8 cellular contexts compared by ENCODE assay signal in genomic region chr2:20012032-20012281, GRCh38. TPM values are rescaled to one million over a fixed set of nuclear protein-coding genes. Genes with fewer than 3 reads are reported as not detected.
DNase-seq lines count a peak whose midpoint lies in the region; ATAC-seq and TF ChIP-seq lines count a peak whose summit lies in the region.

No MANE protein-coding gene starts in this region.

- H3K27me3 ChIP-seq in AG04450 (ENCODE audit: control insufficient read depth, insufficient read depth, low read length), result no peaks in the 10 kb centered on the region
- no peaks in the 10 kb centered on the region for H3K27me3 ChIP-seq in prostate gland (replicated peaks; ENCODE audit: insufficient read depth)

- peaks cover 28 to 67% of the 10 kb centered on the region in 2 donors for H3K27me3 Mint-ChIP-seq in effector memory CD8-positive, alpha-beta T cell
- peaks cover 47 to 59% of the 10 kb centered on the region in 2 donors for H3K27me3 Mint-ChIP-seq in natural killer cell (ENCODE audit: low read depth in 2 of 2)

- H3K4me1 ChIP-seq in prostate gland (replicated peaks), result no peaks in the 10 kb centered on the region

- no peak for TF ChIP-seq POLR2A in prostate gland (IDR thresholded peaks at IDR 0.05)

- intact Hi-C loops in natural killer cell (cut with micrococcal nuclease) (no loop called here), prostate gland (cut with DNase I) (loop anchor here (5.0 kb wide), 1 partner anchor 40 kb away; the partner anchor contains the start of gene LAPTM4A)

- ATAC-seq in effector memory CD8-positive, alpha-beta T cell (replicated peaks), result no peak
- ATAC-seq in natural killer cell (peak in 1 of 3 donors; percentile 22), GM21619 (IDR thresholded peaks at IDR 0.05; ENCODE audit: unreplicated experiment) (no peak)

- H3K4me3 ChIP-seq in AG04450 (ENCODE audit: low read depth, low read length) (peak overlapping the region; percentile 58), LNCaP clone FGC (ENCODE audit: low read depth, low read length) (peak overlapping the region; percentile 32; the same call in 1 of the 2 replicates), prostate gland (peak overlapping the region in 1 of 2 donors; percentile 47)

- H3K27ac ChIP-seq in AG04450 (ENCODE audit: low read depth, low read length) (no peak overlapping the region), prostate gland (no peak overlapping the region)

- H3K9me3 ChIP-seq in AG04450 (ENCODE audit: control insufficient read depth, insufficient read depth, low read length) (no peaks in the 10 kb centered on the region), prostate gland (no peaks in the 10 kb centered on the region)

- H3K36me3 ChIP-seq in prostate gland, result no peaks in the 10 kb centered on the region

- H3K9me3 Mint-ChIP-seq in effector memory CD8-positive, alpha-beta T cell, result no peaks in the 10 kb centered on the region
- no peaks in the 10 kb centered on the region for H3K9me3 Mint-ChIP-seq in natural killer cell

- peak overlapping the region; percentile 69 to 75 for H3K4me3 Mint-ChIP-seq in effector memory CD8-positive, alpha-beta T cell
- peak overlapping the region; percentile 74 for H3K4me3 Mint-ChIP-seq in natural killer cell

- no peak overlapping the region for H3K27ac Mint-ChIP-seq in effector memory CD8-positive, alpha-beta T cell
- no peak overlapping the region for H3K27ac Mint-ChIP-seq in natural killer cell

- no peak for DNase-seq in AG04450 (ENCODE audit: low read depth, low spot score)
- no peak for DNase-seq in LNCaP clone FGC (ENCODE audit: low read depth)
- no peak for DNase-seq in effector memory CD8-positive, alpha-beta T cell
- DNase-seq in natural killer cell, result no peak
- DNase-seq in SKM-1 (lab: John Stamatoyannopoulos, UW; ENCODE audit: unreplicated experiment), result no peak
- no peak for DNase-seq in prostate gland (ENCODE audit: low spot score)
- DNase-seq in stimulated activated CD4-positive, alpha-beta T cell treated with anti-CD3 and anti-CD28 coated beads, Interleukin-2, amount 100 ng/mL, for 24 hours, result no peak

- 33% methylated on average over 4 of the region's 4 CpGs for WGBS in prostate gland

- no peak for TF ChIP-seq CTCF in AG04450 (IDR thresholded peaks at IDR 0.05; ENCODE audit: low read depth, low read length)
- no peak for TF ChIP-seq CTCF in LNCaP clone FGC (IDR thresholded peaks at IDR 0.05; ENCODE audit: control insufficient read depth, extremely low read depth, insufficient read depth)
- no peak for TF ChIP-seq CTCF in natural killer cell (IDR thresholded peaks at IDR 0.05)
- no peak for TF ChIP-seq CTCF in prostate gland (IDR thresholded peaks at IDR 0.05)

- no peaks in the 10 kb centered on the region for H3K36me3 Mint-ChIP-seq in effector memory CD8-positive, alpha-beta T cell (ENCODE audit: insufficient read depth)
- H3K36me3 Mint-ChIP-seq in natural killer cell, result no peaks in the 10 kb centered on the region

- peaks cover 5 to 9% of the 10 kb centered on the region in 2 donors for H3K4me1 Mint-ChIP-seq in effector memory CD8-positive, alpha-beta T cell (ENCODE audit: low read depth in 2 of 2)
- H3K4me1 Mint-ChIP-seq in natural killer cell, result peaks cover 7 to 10% of the 10 kb centered on the region in 2 donors

- CTCF ChIA-PET in AG04450 (lab: Charles Lee), result interaction anchor here (0.6 to 1.1 kb wide), 3 partner anchors 56 to 136 kb away, joined by 3 read pairs; no protein-coding TSS in a partner anchor

- POLR2A ChIA-PET in AG04450 (lab: Yijun Ruan, JAX), result no interaction called here

RNA-seq across cellular contexts. Expression of gene MATN3, which starts 0.5 kb away (rescaled TPM):
- polyA plus RNA-seq in AG04450 (2011; rRNA removed), result 2.7 and 3.0 TPM in 2 replicates
- 1.4 and 1.6 TPM in 2 replicates for polyA minus RNA-seq in AG04450 (2011; rRNA and poly(A)+ RNA removed)
- not detected for total RNA-seq in natural killer cell
- 1 to 10 TPM; 1.2 to 2.9 TPM for total RNA-seq in prostate gland

RNA-seq across cellular contexts. Expression of gene WDR35, which starts 22.1 kb away (rescaled TPM):
- polyA plus RNA-seq in AG04450 (2011; rRNA removed), result 6.7 and 9.1 TPM in 2 replicates
- 7.4 and 11.4 TPM in 2 replicates for polyA minus RNA-seq in AG04450 (2011; rRNA and poly(A)+ RNA removed)
- 1 to 10 TPM; 5.8 to 8.3 (median 7.7) TPM for total RNA-seq in natural killer cell
- total RNA-seq in prostate gland, result 10 to 100 TPM in 1 of 2 donors, 1 to 10 TPM in 1; 9.2 to 10.1 TPM

RNA-seq across cellular contexts. Expression of gene LAPTM4A, which starts 39.5 kb away (rescaled TPM):
- polyA plus RNA-seq in AG04450 (2011; rRNA removed), result 1,309 and 1,416 TPM in 2 replicates
- 285 and 391 TPM in 2 replicates for polyA minus RNA-seq in AG04450 (2011; rRNA and poly(A)+ RNA removed)
- total RNA-seq in natural killer cell (10 to 100 TPM; 60.6 to 98.4 (median 75.0) TPM), prostate gland (100 to 1,000 TPM; 142 to 340 TPM)
